ENCODE assay signal across 8 cellular contexts in the genomic region with DNA sequence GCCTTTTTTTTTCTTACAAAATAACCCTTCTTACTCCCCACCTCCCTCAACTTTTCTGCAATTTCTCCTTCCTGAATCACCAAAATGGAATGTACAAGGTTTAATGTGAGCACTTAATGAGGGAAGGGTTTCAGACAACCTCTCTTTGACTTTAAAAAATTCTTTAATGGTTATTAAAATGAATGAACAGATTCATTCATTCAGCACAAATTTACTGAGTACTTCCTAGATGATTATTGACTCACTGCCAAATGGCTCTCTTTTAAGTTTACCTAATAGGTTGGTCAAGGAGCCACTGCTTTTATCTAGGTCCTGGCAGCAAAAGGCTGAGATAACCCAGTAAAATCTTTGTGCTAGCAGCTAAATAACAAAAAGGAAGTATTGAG. TPM values are rescaled to one million over a fixed set of nuclear protein-coding genes. Genes with fewer than 3 reads are reported as not detected.
DNase-seq lines count a peak whose midpoint lies in the region; ATAC-seq and TF ChIP-seq lines count a peak whose summit lies in the region.

No MANE protein-coding gene starts in this region.

- no peak overlapping the region for H3K27ac Mint-ChIP-seq in naive B cell

- no TSS peak for BruUV-seq in mammary epithelial cell (replicated peaks; lab: Mats Ljungman, UMichigan)

- CTCF ChIA-PET in mammary epithelial cell (lab: Charles Lee; ENCODE audit: low non-redundant PET), result no interaction called here

- no peak for ATAC-seq in naive B cell (ENCODE audit: low read depth in 2 of 2)

- H4K20me1 ChIP-seq in BLaER1 (no peaks in the 10 kb centered on the region), mammary epithelial cell (ENCODE audit: insufficient read depth, low read length) (no peaks in the 10 kb centered on the region)

- no peak for TF ChIP-seq CTCF in mammary epithelial cell (conservative IDR thresholded peaks at IDR 0.05 in 1 of 2, IDR thresholded peaks at IDR 0.05 in 1 of 2; ENCODE audit: extremely low read depth in 1 of 2, insufficient read depth in 1 of 2, low read depth in 1 of 2, low read length in 2 of 2)
- no peak for TF ChIP-seq CTCF in uterus (IDR thresholded peaks at IDR 0.05)

- DNase-seq in HT1080 (ENCODE audit: low read depth), result peak; percentile 34
- peak; percentile 15 for DNase-seq in mammary epithelial cell
- DNase-seq in naive B cell, result no peak
- no peak for DNase-seq in stimulated activated CD4-positive, alpha-beta T cell treated with anti-CD3 and anti-CD28 coated beads, Interleukin-4, amount 100 ng/mL, for 1 hour
- no peak for DNase-seq in anterior cingulate cortex (lab: John Stamatoyannopoulos, UW)
- DNase-seq in inferior parietal cortex (ENCODE audit: extremely low spot score), result no peak
- no peak for DNase-seq in uterus

- intact Hi-C loops in mammary epithelial cell (cut with micrococcal nuclease), result loop anchor here (1.0 to 5.0 kb wide), 3 partner anchors 280 to 477 kb away; no protein-coding TSS in a partner anchor
- intact Hi-C loops in uterus (cut with DNase I; ENCODE audit: low total_unique reads), result no loop called here

- H3K4me2 ChIP-seq in BLaER1, result peak overlapping the region; percentile 84
- peak overlapping the region; percentile 83 for H3K4me2 ChIP-seq in mammary epithelial cell (ENCODE audit: insufficient read depth, low read depth, low read length)

- H3K36me3 ChIP-seq in BLaER1 (peaks cover 26% of the 10 kb centered on the region; the same call in 1 of the 2 replicates), mammary epithelial cell (ENCODE audit: insufficient read depth, low read length) (peaks cover 5% of the 10 kb centered on the region), uterus (no peaks in the 10 kb centered on the region)

- H3K4me1 ChIP-seq in BLaER1 (peaks cover 18% of the 10 kb centered on the region), mammary epithelial cell (ENCODE audit: insufficient read depth, low read length) (peaks cover 14% of the 10 kb centered on the region), uterus (no peaks in the 10 kb centered on the region)

- H3K27ac ChIP-seq in BLaER1, result no peak overlapping the region
- H3K27ac ChIP-seq in mammary epithelial cell (ENCODE audit: insufficient read depth, low read depth, low read length), result no peak overlapping the region
- no peak overlapping the region for H3K27ac ChIP-seq in uterus

- TF ChIP-seq POLR2A in uterus (IDR thresholded peaks at IDR 0.05), result no peak

- H3K36me3 Mint-ChIP-seq in naive B cell, result peaks cover 0 to 3% of the 10 kb centered on the region in 2 donors

- in situ Hi-C loops in mammary epithelial cell (cut with MboI; ENCODE audit: low sequenced_read_pairs in 2 of 2), result no loop called here

- H3K9ac ChIP-seq in BLaER1 (no peak overlapping the region), mammary epithelial cell (ENCODE audit: insufficient read depth, low read length) (no peak overlapping the region)

- peaks cover 28 to 51% (median 40%) of the 10 kb centered on the region in 3 donors for H3K27me3 Mint-ChIP-seq in naive B cell

- peaks cover 0 to 13% (median 12%) of the 10 kb centered on the region in 3 donors for H3K4me1 Mint-ChIP-seq in naive B cell

- peaks cover 13% of the 10 kb centered on the region for H3K79me2 ChIP-seq in mammary epithelial cell (ENCODE audit: insufficient read depth, low read length)

- peak overlapping the region; percentile 97 for H2AFZ ChIP-seq in mammary epithelial cell (ENCODE audit: low read depth, low read length)

- H3K9me3 ChIP-seq in BLaER1 (0 out of 2 replicates have a peak, but pooled peaks cover 3% of the 10 kb centered on the region), mammary epithelial cell (replicated peaks; ENCODE audit: insufficient read depth, low read length) (no peaks in the 10 kb centered on the region), uterus (no peaks in the 10 kb centered on the region)

- dilution Hi-C loops in mammary epithelial cell (cut with HindIII; ENCODE audit: low sequenced_read_pairs), result no loop called here

- peaks cover 0 to 6% (median 0%) of the 10 kb centered on the region in 7 donors for H3K9me3 Mint-ChIP-seq in naive B cell

- H3K27me3 ChIP-seq in BLaER1 (no peaks in the 10 kb centered on the region), mammary epithelial cell (ENCODE audit: insufficient read depth, low read length) (no peaks in the 10 kb centered on the region), uterus (no peaks in the 10 kb centered on the region)

- peak overlapping the region; percentile 11 to 81 (median 58) for H3K4me3 Mint-ChIP-seq in naive B cell

- H3K4me3 ChIP-seq in BLaER1, result peak overlapping the region; percentile 83
- peak overlapping the region in 2 of 3 experiments; percentile 52 to 78 for H3K4me3 ChIP-seq in mammary epithelial cell (replicated peaks in 1 of 3; ENCODE audit: insufficient read depth in 1 of 3, low read depth in 2 of 3, low read length in 3 of 3)
- H3K4me3 ChIP-seq in uterus, result peak overlapping the region in 1 of 2 donors; percentile 60

RNA-seq across cellular contexts. Expression of a gene that starts 0.9 kb away (rescaled TPM):
- 8.9 and 9.6 TPM in 2 replicates for total RNA-seq in HT1080 (2014; rRNA removed; shearing (Covaris generic))
- polyA plus RNA-seq in HT1080 (2015; cell fraction: cytosol; rRNA removed), result 9.6 and 10.6 TPM in 2 replicates
- polyA plus RNA-seq in HT1080 (2015; cell fraction: nucleus; rRNA removed), result 20.4 and 23.8 TPM in 2 replicates
- 1 to 10 TPM; 5.5 to 8.3 TPM for total RNA-seq in mammary epithelial cell
- polyA plus RNA-seq in mammary epithelial cell, result 8.4 TPM
- polyA minus RNA-seq in mammary epithelial cell, result 2.1 TPM
- not detected for polyA plus RNA-seq in naive B cell (ENCODE audit: low read depth in 6 of 6)
- 10 to 100 TPM; 11.1 to 28.4 (median 17.6) TPM for total RNA-seq in uterus

Comparison
In these comparisons a context has a peak if more than half of its experiments do, and no peak if none do; other contexts are left out.
1. DNase-seq: peak in HT1080 (single experiment) and mammary epithelial cell (single experiment); none in naive B cell (single experiment), stimulated activated CD4-positive, alpha-beta T cell treated with anti-CD3 and anti-CD28 coated beads, Interleukin-4, amount 100 ng/mL, for 1 hour (single experiment), anterior cingulate cortex (0 of 58), inferior parietal cortex (single experiment) and uterus (0 of 2).